ENCODE assay signal across 1 cellular context in genomic region chr3:150036780-150037179, GRCh38.
TF ChIP-seq lines count a peak whose summit lies in the region.

No MANE protein-coding gene starts in this region.

TF ChIP-seq in GM23338, 12 proteins besides CTCF, POLR2A, EP300 and RAD21 (continued from another document):
- TF ChIP-seq, protein P1, sequence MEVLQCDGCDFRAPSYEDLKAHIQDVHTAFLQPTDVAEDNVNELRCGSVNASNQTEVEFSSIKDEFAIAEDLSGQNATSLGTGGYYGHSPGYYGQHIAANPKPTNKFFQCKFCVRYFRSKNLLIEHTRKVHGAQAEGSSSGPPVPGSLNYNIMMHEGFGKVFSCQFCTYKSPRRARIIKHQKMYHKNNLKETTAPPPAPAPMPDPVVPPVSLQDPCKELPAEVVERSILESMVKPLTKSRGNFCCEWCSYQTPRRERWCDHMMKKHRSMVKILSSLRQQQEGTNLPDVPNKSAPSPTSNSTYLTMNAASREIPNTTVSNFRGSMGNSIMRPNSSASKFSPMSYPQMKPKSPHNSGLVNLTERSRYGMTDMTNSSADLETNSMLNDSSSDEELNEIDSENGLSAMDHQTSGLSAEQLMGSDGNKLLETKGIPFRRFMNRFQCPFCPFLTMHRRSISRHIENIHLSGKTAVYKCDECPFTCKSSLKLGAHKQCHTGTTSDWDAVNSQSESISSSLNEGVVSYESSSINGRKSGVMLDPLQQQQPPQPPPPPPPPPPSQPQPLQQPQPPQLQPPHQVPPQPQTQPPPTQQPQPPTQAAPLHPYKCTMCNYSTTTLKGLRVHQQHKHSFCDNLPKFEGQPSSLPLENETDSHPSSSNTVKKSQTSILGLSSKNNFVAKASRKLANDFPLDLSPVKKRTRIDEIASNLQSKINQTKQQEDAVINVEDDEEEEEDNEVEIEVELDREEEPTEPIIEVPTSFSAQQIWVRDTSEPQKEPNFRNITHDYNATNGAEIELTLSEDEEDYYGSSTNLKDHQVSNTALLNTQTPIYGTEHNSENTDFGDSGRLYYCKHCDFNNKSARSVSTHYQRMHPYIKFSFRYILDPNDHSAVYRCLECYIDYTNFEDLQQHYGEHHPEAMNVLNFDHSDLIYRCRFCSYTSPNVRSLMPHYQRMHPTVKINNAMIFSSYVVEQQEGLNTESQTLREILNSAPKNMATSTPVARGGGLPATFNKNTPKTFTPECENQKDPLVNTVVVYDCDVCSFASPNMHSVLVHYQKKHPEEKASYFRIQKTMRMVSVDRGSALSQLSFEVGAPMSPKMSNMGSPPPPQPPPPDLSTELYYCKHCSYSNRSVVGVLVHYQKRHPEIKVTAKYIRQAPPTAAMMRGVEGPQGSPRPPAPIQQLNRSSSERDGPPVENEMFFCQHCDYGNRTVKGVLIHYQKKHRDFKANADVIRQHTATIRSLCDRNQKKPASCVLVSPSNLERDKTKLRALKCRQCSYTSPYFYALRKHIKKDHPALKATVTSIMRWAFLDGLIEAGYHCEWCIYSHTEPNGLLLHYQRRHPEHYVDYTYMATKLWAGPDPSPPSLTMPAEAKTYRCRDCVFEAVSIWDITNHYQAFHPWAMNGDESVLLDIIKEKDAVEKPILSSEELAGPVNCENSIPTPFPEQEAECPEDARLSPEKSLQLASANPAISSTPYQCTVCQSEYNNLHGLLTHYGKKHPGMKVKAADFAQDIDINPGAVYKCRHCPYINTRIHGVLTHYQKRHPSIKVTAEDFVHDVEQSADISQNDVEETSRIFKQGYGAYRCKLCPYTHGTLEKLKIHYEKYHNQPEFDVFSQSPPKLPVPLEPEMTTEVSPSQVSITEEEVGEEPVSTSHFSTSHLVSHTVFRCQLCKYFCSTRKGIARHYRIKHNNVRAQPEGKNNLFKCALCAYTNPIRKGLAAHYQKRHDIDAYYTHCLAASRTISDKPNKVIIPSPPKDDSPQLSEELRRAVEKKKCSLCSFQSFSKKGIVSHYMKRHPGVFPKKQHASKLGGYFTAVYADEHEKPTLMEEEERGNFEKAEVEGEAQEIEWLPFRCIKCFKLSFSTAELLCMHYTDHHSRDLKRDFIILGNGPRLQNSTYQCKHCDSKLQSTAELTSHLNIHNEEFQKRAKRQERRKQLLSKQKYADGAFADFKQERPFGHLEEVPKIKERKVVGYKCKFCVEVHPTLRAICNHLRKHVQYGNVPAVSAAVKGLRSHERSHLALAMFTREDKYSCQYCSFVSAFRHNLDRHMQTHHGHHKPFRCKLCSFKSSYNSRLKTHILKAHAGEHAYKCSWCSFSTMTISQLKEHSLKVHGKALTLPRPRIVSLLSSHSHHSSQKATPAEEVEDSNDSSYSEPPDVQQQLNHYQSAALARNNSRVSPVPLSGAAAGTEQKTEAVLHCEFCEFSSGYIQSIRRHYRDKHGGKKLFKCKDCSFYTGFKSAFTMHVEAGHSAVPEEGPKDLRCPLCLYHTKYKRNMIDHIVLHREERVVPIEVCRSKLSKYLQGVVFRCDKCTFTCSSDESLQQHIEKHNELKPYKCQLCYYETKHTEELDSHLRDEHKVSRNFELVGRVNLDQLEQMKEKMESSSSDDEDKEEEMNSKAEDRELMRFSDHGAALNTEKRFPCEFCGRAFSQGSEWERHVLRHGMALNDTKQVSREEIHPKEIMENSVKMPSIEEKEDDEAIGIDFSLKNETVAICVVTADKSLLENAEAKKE (CRISPR knock-in tag; IDR thresholded peaks at IDR 0.05), result no peak
- no peak for TF ChIP-seq ETS1 (IDR thresholded peaks at IDR 0.05)
- TF ChIP-seq CREB1 (CRISPR knock-in tag; IDR thresholded peaks at IDR 0.05; ENCODE audit: low read depth), result no peak
- TF ChIP-seq STAT1 (IDR thresholded peaks at IDR 0.05; ENCODE audit: unreplicated experiment), result no peak
